In the genomic region with DNA sequence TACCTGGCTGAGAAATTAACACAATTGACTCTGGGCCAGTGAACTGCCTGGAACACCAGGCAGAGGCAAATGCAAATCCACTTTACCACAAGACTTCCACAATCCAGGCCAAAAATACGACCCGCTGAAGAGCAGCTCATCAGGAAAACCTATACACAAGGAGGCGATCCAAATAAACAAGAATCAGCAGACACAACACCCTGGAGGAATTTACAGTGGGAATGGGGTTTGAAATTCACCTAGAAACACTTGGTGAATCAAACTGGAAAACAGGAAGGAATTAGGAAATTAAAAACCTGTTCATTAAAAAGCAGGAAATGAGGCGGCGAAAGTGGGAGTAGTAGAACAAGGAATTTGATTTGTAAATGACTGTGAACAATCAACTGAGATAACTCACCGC, we compare ENCODE assay signal across 24 cellular contexts.
"Had no signal": no experiment of that assay in that cellular context is flagged by ENCODE, and none has a peak within 500 bp of the region (broad histone marks: within the 10 kb centered on the region; RNA-seq: fewer than 3 reads in every experiment).

No MANE protein-coding gene starts in this region.

- DNase-seq: activated CD4-positive, alpha-beta T cell treated with anti-CD3 and anti-CD28 coated beads for 1 hour; activated CD4-positive, alpha-beta T cell treated with anti-CD3 and anti-CD28 coated beads, Interleukin-2, amount 50 U/mL, for 1 hour; activated naive CD8-positive, alpha-beta T cell treated with anti-CD3 and anti-CD28 coated beads for 36 hours; activated T-cell treated with anti-CD3 and anti-CD28 coated beads, Interleukin-2, amount 50 U/mL, for 1 hour; amniotic stem cell; cerebellar nuclear complex; endodermal cell; heart right ventricle; islet precursor cell; mammary epithelial cell; natural killer cell; right cardiac atrium; stimulated activated CD4-positive, alpha-beta T cell treated with anti-CD3 and anti-CD28 coated beads, Interleukin-2, amount 100 ng/mL, for 24 hours; transverse colon; WERI-Rb-1 had no signal

- H3K4me3 Mint-ChIP-seq: activated naive CD8-positive, alpha-beta T cell treated with anti-CD3 and anti-CD28 coated beads for 36 hours; activated T-helper 17 cell treated with anti-CD3 and anti-CD28 coated beads, Interleukin-2, amount 50 U/mL, for 72 hours; endodermal cell; mesothelial cell of epicardium; natural killer cell; stimulated activated memory B cell treated with anti-CD40 and anti-IgM and Interleukin-4, amounts not matched to agents 10 μg/mL and 1 μg/mL and 100 μg/mL, for 72 hours had no signal

- H3K36me3 Mint-ChIP-seq: activated naive CD8-positive, alpha-beta T cell treated with anti-CD3 and anti-CD28 coated beads for 36 hours; natural killer cell had no signal

- FAIRE-seq: bronchial epithelial cell, urothelium cell line had no signal

- H3K27me3 Mint-ChIP-seq: activated naive CD8-positive, alpha-beta T cell treated with anti-CD3 and anti-CD28 coated beads for 36 hours had no signal

- H3K27ac ChIP-seq: coronary artery, heart right ventricle, left lung, prostate gland, skin epidermis, transverse colon, WERI-Rb-1 had no signal

- ATAC-seq: activated T-helper 17 cell treated with anti-CD3 and anti-CD28 coated beads, Interleukin-2, amount 50 U/mL, for 72 hours; heart right ventricle; left lung; natural killer cell; right cardiac atrium; stimulated activated memory B cell treated with anti-CD40 and anti-IgM and Interleukin-4, amounts not matched to agents 10 μg/mL and 1 μg/mL and 100 μg/mL, for 72 hours had no signal

- H3K27me3 ChIP-seq: heart right ventricle, left lung, transverse colon had no signal

- H3K9me3 Mint-ChIP-seq: activated naive CD8-positive, alpha-beta T cell treated with anti-CD3 and anti-CD28 coated beads for 36 hours; activated T-helper 17 cell treated with anti-CD3 and anti-CD28 coated beads, Interleukin-2, amount 50 U/mL, for 72 hours; natural killer cell had no signal

- H3K4me1 ChIP-seq: prostate gland had no signal

- H3K4me1 Mint-ChIP-seq: activated T-helper 17 cell treated with anti-CD3 and anti-CD28 coated beads, Interleukin-2, amount 50 U/mL, for 72 hours; endodermal cell; mesothelial cell of epicardium; natural killer cell had no signal

- H3K4me3 ChIP-seq: coronary artery, heart right ventricle, left lung, prostate gland, skin epidermis, transverse colon had no signal

- H3K27ac Mint-ChIP-seq: activated naive CD8-positive, alpha-beta T cell treated with anti-CD3 and anti-CD28 coated beads for 36 hours; activated T-helper 17 cell treated with anti-CD3 and anti-CD28 coated beads, Interleukin-2, amount 50 U/mL, for 72 hours; endodermal cell; mesothelial cell of epicardium; natural killer cell; stimulated activated memory B cell treated with anti-CD40 and anti-IgM and Interleukin-4, amounts not matched to agents 10 μg/mL and 1 μg/mL and 100 μg/mL, for 72 hours had no signal

- H3K9me3 ChIP-seq: heart right ventricle, left lung, prostate gland, transverse colon had no signal

- H3K36me3 ChIP-seq: left lung, prostate gland, transverse colon, WERI-Rb-1 had no signal
